Comparison of ENCODE assay signal across 21 cellular contexts in genomic region chr9:82421498-82421897, GRCh38.
"Had no signal": no experiment of that assay in that cellular context is flagged by ENCODE, and none has a peak within 500 bp of the region (broad histone marks: within the 10 kb centered on the region; RNA-seq: fewer than 3 reads in every experiment).

No MANE protein-coding gene starts in this region.

- ATAC-seq: activated CD8-positive, alpha-beta T cell treated with anti-CD3 and anti-CD28 coated beads, Interleukin-2, amount 10 ng/mL, durations not matched to agents 7 days and 5 days; activated naive CD8-positive, alpha-beta T cell treated with anti-CD3 and anti-CD28 coated beads, Interleukin-2, amount 50 U/mL, for 24 hours; gastrocnemius medialis; psoas muscle had no signal

- H3K36me3 ChIP-seq: gastrocnemius medialis, SJCRH30, tibial nerve, uterus had no signal

- H3K4me3 ChIP-seq: gastrocnemius medialis, psoas muscle, SJCRH30, tibial nerve, uterus had no signal

- H3K9me3 ChIP-seq: gastrocnemius medialis, psoas muscle, tibial nerve, uterus had no signal

- H3K36me3 Mint-ChIP-seq: activated naive CD4-positive, alpha-beta T cell treated with anti-CD3 and anti-CD28 coated beads, Interleukin-2, amount 10 ng/mL, durations not matched to agents 7 days and 5 days; immature natural killer cell had no signal

- H3K27ac Mint-ChIP-seq: activated CD4-positive, alpha-beta T cell treated with anti-CD3 and anti-CD28 coated beads, Interleukin-2, amount 10 ng/mL, durations not matched to agents 7 days and 5 days; activated CD8-positive, alpha-beta T cell treated with anti-CD3 and anti-CD28 coated beads, Interleukin-2, amount 10 ng/mL, durations not matched to agents 7 days and 5 days; activated naive CD4-positive, alpha-beta T cell treated with anti-CD3 and anti-CD28 coated beads, Interleukin-2, amount 10 ng/mL, durations not matched to agents 7 days and 5 days; activated naive CD8-positive, alpha-beta T cell treated with anti-CD3 and anti-CD28 coated beads, Interleukin-2, amount 50 U/mL, for 24 hours; activated T-cell treated with anti-CD3 and anti-CD28 coated beads, Interleukin-2, amount 50 U/mL, for 24 hours; immature natural killer cell had no signal

- H3K4me1 ChIP-seq: gastrocnemius medialis, psoas muscle, SJCRH30, uterus had no signal

- H3K4me1 Mint-ChIP-seq: activated CD4-positive, alpha-beta T cell treated with anti-CD3 and anti-CD28 coated beads, Interleukin-2, amount 10 ng/mL, durations not matched to agents 7 days and 5 days; activated naive CD4-positive, alpha-beta T cell treated with anti-CD3 and anti-CD28 coated beads, Interleukin-2, amount 10 ng/mL, durations not matched to agents 7 days and 5 days; activated naive CD8-positive, alpha-beta T cell treated with anti-CD3 and anti-CD28 coated beads, Interleukin-2, amount 50 U/mL, for 24 hours; immature natural killer cell; neural crest cell had no signal

- H3K27me3 ChIP-seq: gastrocnemius medialis, SJCRH30, tibial nerve, uterus had no signal

- H3K4me3 Mint-ChIP-seq: activated CD4-positive, alpha-beta T cell treated with anti-CD3 and anti-CD28 coated beads, Interleukin-2, amount 10 ng/mL, durations not matched to agents 7 days and 5 days; activated CD8-positive, alpha-beta T cell treated with anti-CD3 and anti-CD28 coated beads, Interleukin-2, amount 10 ng/mL, durations not matched to agents 7 days and 5 days; activated naive CD4-positive, alpha-beta T cell treated with anti-CD3 and anti-CD28 coated beads, Interleukin-2, amount 10 ng/mL, durations not matched to agents 7 days and 5 days; activated naive CD8-positive, alpha-beta T cell treated with anti-CD3 and anti-CD28 coated beads, Interleukin-2, amount 50 U/mL, for 24 hours; activated T-cell treated with anti-CD3 and anti-CD28 coated beads, Interleukin-2, amount 50 U/mL, for 24 hours; immature natural killer cell; neural crest cell had no signal

- H3K27ac ChIP-seq: gastrocnemius medialis, psoas muscle, SJCRH30, tibial nerve, uterus had no signal

- DNase-seq: activated CD4-positive, alpha-beta T cell treated with anti-CD3 and anti-CD28 coated beads, Interleukin-2, amount 10 ng/mL, durations not matched to agents 7 days and 5 days; activated CD8-positive, alpha-beta T cell treated with anti-CD3 and anti-CD28 coated beads, Interleukin-2, amount 10 ng/mL, durations not matched to agents 7 days and 5 days; activated naive CD4-positive, alpha-beta T cell treated with anti-CD3 and anti-CD28 coated beads, Interleukin-2, amount 10 ng/mL, durations not matched to agents 7 days and 5 days; activated naive CD8-positive, alpha-beta T cell treated with anti-CD3 and anti-CD28 coated beads, Interleukin-2, amount 50 U/mL, for 24 hours; activated T-cell treated with anti-CD3 and anti-CD28 coated beads, Interleukin-2, amount 50 U/mL, for 24 hours; anterior cingulate cortex; dermis blood vessel endothelial cell; effector memory CD4-positive, alpha-beta T cell; gastrocnemius medialis; immature natural killer cell; kidney glomerular epithelial cell; psoas muscle; SJCRH30; stimulated activated CD4-positive, alpha-beta T cell treated with anti-CD3 and anti-CD28 coated beads, Interleukin-12 subunit alpha, Interleukin-12 subunit beta, amount 100 ng/mL, for 4 hours; stimulated activated CD4-positive, alpha-beta T cell treated with anti-CD3 and anti-CD28 coated beads, Interleukin-1b, Interleukin-23, amount 100 ng/mL, for 48 hours; stimulated activated naive CD4-positive, alpha-beta T cell treated with Interleukin-2 at 50 U/mL for 16 hours; substantia nigra; T1000; uterus had no signal

- H3K27me3 Mint-ChIP-seq: activated CD4-positive, alpha-beta T cell treated with anti-CD3 and anti-CD28 coated beads, Interleukin-2, amount 10 ng/mL, durations not matched to agents 7 days and 5 days; activated naive CD4-positive, alpha-beta T cell treated with anti-CD3 and anti-CD28 coated beads, Interleukin-2, amount 10 ng/mL, durations not matched to agents 7 days and 5 days; activated naive CD8-positive, alpha-beta T cell treated with anti-CD3 and anti-CD28 coated beads, Interleukin-2, amount 50 U/mL, for 24 hours; activated T-cell treated with anti-CD3 and anti-CD28 coated beads, Interleukin-2, amount 50 U/mL, for 24 hours had no signal
